ENCODE assay signal across 1 cellular context in the genomic region with DNA sequence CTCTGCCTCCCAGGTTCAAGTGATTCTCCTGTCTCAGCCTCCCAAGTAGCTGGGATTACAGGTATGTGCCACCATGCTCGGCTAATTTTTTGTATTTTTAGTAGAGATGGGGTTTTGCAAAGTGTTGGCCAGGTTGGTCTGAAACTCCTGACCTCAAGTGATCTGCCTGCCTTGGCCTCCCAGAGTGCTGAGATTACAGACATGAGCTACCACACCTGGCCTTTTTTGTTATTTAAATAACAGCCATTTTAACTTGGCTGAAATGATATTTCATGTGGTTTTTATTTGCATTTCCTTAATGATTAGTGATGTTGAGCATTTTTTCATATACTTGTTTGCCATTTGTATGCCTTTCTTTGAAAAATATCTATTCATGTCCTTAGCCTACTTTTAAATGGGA.
A peak's percentile ranks its signal among the peaks of the same experiment; 100 is the strongest.
TF ChIP-seq lines count a peak whose summit lies in the region.

No MANE protein-coding gene starts in this region.

TF ChIP-seq in H1, 55 proteins besides CTCF, POLR2A, EP300 and RAD21:
- 0 out of 2 replicates have a peak, but pooled peaks have one; percentile 20 for TF ChIP-seq TCF12 (IDR thresholded peaks at IDR 0.05; ENCODE audit: low read depth, low read length)
